ENCODE assay signal across 8 cellular contexts in the genomic region with DNA sequence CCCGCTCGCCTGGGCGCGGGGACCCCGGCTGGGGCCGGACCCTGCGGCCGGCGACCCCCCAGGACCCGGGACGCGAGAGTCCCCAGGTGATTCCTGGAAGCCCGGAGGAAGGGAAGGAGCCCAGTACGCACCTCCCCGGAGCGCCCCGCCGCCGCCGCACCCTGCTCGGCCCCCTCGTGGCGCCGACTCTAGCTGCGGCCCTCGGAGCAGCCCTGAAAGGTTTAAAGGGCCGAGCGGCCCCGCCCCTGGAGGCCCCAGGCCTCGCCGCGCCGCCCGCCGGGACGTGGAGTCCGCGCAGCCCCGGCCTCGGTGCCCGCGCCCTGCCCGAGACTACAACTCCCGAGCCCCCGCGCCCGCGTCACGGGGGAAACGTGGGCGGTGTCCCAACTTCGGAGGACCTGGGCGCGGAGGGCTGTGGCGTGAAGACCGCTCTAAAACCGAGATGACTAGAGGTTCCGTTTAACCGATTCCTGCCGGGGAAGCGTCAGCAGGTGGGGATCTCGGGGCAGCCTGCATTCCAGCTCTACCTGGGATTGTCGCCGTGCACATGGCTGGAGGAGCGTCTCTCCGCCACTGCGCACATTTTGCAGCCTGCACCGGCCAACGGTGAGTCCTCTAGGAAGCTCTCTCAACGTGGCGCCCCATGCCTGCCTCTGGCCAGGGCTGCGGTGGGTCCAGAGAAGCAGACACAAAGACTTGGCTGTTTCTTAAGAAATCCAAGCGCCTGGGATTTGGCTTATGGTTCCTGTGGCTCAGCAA. TPM values are rescaled to one million over a fixed set of nuclear protein-coding genes. Genes with fewer than 3 reads are reported as not detected.
A peak's percentile ranks its signal among the peaks of the same experiment; 100 is the strongest.
DNase-seq lines count a peak whose midpoint lies in the region; ATAC-seq and TF ChIP-seq lines count a peak whose summit lies in the region.

A gene with protein sequence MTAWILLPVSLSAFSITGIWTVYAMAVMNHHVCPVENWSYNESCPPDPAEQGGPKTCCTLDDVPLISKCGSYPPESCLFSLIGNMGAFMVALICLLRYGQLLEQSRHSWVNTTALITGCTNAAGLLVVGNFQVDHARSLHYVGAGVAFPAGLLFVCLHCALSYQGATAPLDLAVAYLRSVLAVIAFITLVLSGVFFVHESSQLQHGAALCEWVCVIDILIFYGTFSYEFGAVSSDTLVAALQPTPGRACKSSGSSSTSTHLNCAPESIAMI (minus strand): TSS at position 223 of the 759 bp plus-strand sequence. CDS start 750 bp downstream, outside the sequence.

- H3K27ac Mint-ChIP-seq in activated B cell treated with CpG ODN at 0.5 μM for 24 hours, result peak within 1 kb of the TSS; percentile 84

- peaks cover 43% of the 10 kb centered on the region for H3K36me3 Mint-ChIP-seq in activated B cell treated with CpG ODN at 0.5 μM for 24 hours (ENCODE audit: low read depth)

- H3K4me1 Mint-ChIP-seq in activated B cell treated with CpG ODN at 0.5 μM for 24 hours, result peaks cover 31% of the 10 kb centered on the region

- POLR2A ChIA-PET in activated B cell treated with CpG ODN at 0.5 μM for 24 hours (lab: Charles Lee), result interaction anchor here (0.5 to 3.5 kb wide), 13 partner anchors 8 to 657 kb away, joined by 3 to 28 read pairs (median 7); a partner anchor contains a TSS

- H3K79me2 ChIP-seq in ACC112 (ENCODE audit: control insufficient read depth, insufficient read depth, low read length, unreplicated experiment), result peaks cover 11% of the 10 kb centered on the region

- 0 out of 2 replicates have a peak within 1 kb of the TSS, but pooled peaks have one; percentile 24 for H3K27ac ChIP-seq in ACC112 (ENCODE audit: low read depth, low read length)
- peak within 1 kb of the TSS; percentile 86 for H3K27ac ChIP-seq in caudate nucleus (ENCODE audit: low read depth, low read length)

- H2AFZ ChIP-seq in ACC112 (ENCODE audit: low read length, unreplicated experiment), result peak within 1 kb of the TSS; percentile 78

- CTCF ChIA-PET in activated B cell treated with CpG ODN at 0.5 μM for 24 hours (lab: Charles Lee), result interaction anchor here (0.6 to 1.2 kb wide), 3 partner anchors 15 to 183 kb away, joined by 3 to 7 read pairs (median 4); a partner anchor contains a TSS

- peak within 1 kb of the TSS; percentile 90 for H3K4me3 Mint-ChIP-seq in activated B cell treated with CpG ODN at 0.5 μM for 24 hours

- H3K27me3 ChIP-seq in ACC112 (ENCODE audit: insufficient read depth, low read length), result no peaks in the 10 kb centered on the region

- intact Hi-C loops in activated B cell treated with CpG ODN at 0.5 μM for 24 hours (cut with micrococcal nuclease), result loop anchor here (1.0 to 2.0 kb wide), 8 partner anchors 10 to 248 kb away; a partner anchor contains a TSS

- no peak for TF ChIP-seq CTCF in activated B cell treated with CpG ODN at 0.5 μM for 24 hours (IDR thresholded peaks at IDR 0.05)

- TF ChIP-seq POLR2A in GM18526 (IDR thresholded peaks at IDR 0.05; ENCODE audit: extremely low read depth, insufficient read length), result peak; percentile 51

- ATAC-seq in HG03060 (IDR thresholded peaks at IDR 0.05; ENCODE audit: low read depth, unreplicated experiment), result peak; percentile 57
- peak; percentile 97 for ATAC-seq in activated B cell treated with CpG ODN at 0.5 μM for 24 hours (ENCODE audit: low read depth)

- H3K9me3 Mint-ChIP-seq in activated B cell treated with CpG ODN at 0.5 μM for 24 hours, result no peaks in the 10 kb centered on the region

- H3K4me1 ChIP-seq in ACC112 (ENCODE audit: control insufficient read depth, insufficient read depth, low read length, unreplicated experiment), result peaks cover 33% of the 10 kb centered on the region

- no peaks in the 10 kb centered on the region for H3K27me3 Mint-ChIP-seq in activated B cell treated with CpG ODN at 0.5 μM for 24 hours

- DNase-seq in NCI-H2227 (lab: John Stamatoyannopoulos, UW; ENCODE audit: unreplicated experiment) (peak; percentile 96), activated B cell treated with CpG ODN at 0.5 μM for 24 hours (peak; percentile 91), caudate nucleus (lab: John Stamatoyannopoulos, UW) (peak in 60 of 61 donors; percentile 21 to 95 (median 85)), inferior parietal cortex (ENCODE audit: extremely low spot score) (peak; percentile 91)
- peak; percentile 76 to 82 for DNase-seq in stimulated activated CD4-positive, alpha-beta T cell treated with anti-CD3 and anti-CD28 coated beads, Interleukin-12 subunit alpha, Interleukin-12 subunit beta, amount 100 ng/mL, for 24 hours (ENCODE audit: low read depth in 2 of 2)

- H3K4me3 ChIP-seq in ACC112 (ENCODE audit: low read depth, low read length), result peak within 1 kb of the TSS; percentile 87

- H3K36me3 ChIP-seq in ACC112 (ENCODE audit: insufficient read depth, low read length), result no peaks in the 10 kb centered on the region

RNA-seq across cellular contexts. Expression of the gene that starts here (rescaled TPM):
- total RNA-seq in activated B cell treated with CpG ODN at 0.5 μM for 24 hours, result 13.2 and 15.0 TPM in 2 replicates

Comparison
In these comparisons a context has a peak if more than half of its experiments do, and no peak if none do; other contexts are left out.
1. Peak in every context shown above with its lines: DNase-seq, ATAC-seq, H3K4me3 ChIP-seq and H3K27ac ChIP-seq.